ENCODE assay signal across 24 cellular contexts in the genomic region with DNA sequence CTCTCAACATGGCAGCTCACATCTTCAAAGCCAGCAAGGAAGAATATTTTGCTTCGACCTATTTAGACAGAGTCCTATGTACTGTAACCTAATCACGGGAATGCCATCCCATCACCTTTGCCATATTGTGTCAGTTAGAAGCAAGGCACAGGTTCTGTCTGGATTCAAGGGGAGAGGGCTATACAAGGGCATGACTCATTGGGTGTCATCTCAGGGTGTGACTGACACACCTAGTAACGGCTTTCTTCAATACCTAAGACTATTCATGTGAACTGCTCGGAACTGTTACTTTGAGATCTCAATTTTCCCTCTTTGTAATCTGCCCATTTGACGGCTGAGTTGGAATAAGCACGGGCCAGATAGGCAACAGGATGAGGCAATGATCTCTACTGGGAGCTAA.
DNase-seq lines count a peak whose midpoint lies in the region; ATAC-seq, FAIRE-seq and TF ChIP-seq lines count a peak whose summit lies in the region.
"Had no signal": no experiment of that assay in that cellular context is flagged by ENCODE, and none has a peak within 500 bp of the region (broad histone marks: within the 10 kb centered on the region; RNA-seq: fewer than 3 reads in every experiment).

No MANE protein-coding gene starts in this region.

- H4K20me1 ChIP-seq in H1 (replicated peaks in 1 of 2; ENCODE audit: control insufficient read depth in 1 of 2, insufficient read depth in 2 of 2, low read length in 2 of 2) (no peaks in the 10 kb centered on the region), PC-9 (ENCODE audit: insufficient read depth) (no peaks in the 10 kb centered on the region)
- H4K20me1 ChIP-seq: BLaER1 had no signal

- ATAC-seq in foreskin keratinocyte = peak; percentile 56
- ATAC-seq in lower lobe of right lung = no peak
- ATAC-seq: GM12878, HCT116 had no signal

- H2BK20ac ChIP-seq in H1 (ENCODE audit: low read length) = no peak overlapping the region

- H2BK15ac ChIP-seq in H1 (ENCODE audit: low read length) = no peak overlapping the region

- H3K36me3 ChIP-seq in H1 (ENCODE audit: control insufficient read depth in 2 of 4, insufficient read depth in 4 of 4, low read length in 3 of 4) = no peaks in the 10 kb centered on the region
- H3K36me3 ChIP-seq in PC-9 (ENCODE audit: low read depth) = no peaks in the 10 kb centered on the region
- H3K36me3 ChIP-seq in lower lobe of right lung = no peaks in the 10 kb centered on the region
- H3K36me3 ChIP-seq: BLaER1 had no signal

- DNase-seq in DMS53 (lab: John Stamatoyannopoulos, UW) = peak; percentile 9
- DNase-seq in DMS53 treated with DMSO at 0.1 percent for 48 hours (lab: John Stamatoyannopoulos, UW; ENCODE audit: unreplicated experiment) = no peak
- DNase-seq in LoVo (ENCODE audit: low spot score) = peak; percentile 7
- DNase-seq in H1 (ENCODE audit: low read depth in 1 of 2, low spot score in 2 of 2) = no peak
- DNase-seq in foreskin keratinocyte = peak; percentile 17 to 34
- no peak for DNase-seq in PC-9
- DNase-seq in lower lobe of right lung = no peak
- no peak for DNase-seq in activated naive CD4-positive, alpha-beta T cell treated with anti-CD3 and anti-CD28 coated beads, Interleukin-2, amount 10 ng/mL, durations not matched to agents 7 days and 5 days
- DNase-seq: CD4-positive, alpha-beta T cell; CD8-positive, alpha-beta memory T cell; DMS 273 treated with DMSO at 0.1 percent for 48 hours; EL; GDM1; GM23248; H9 had no signal

- no peaks in the 10 kb centered on the region for H3K4me1 Mint-ChIP-seq in activated naive CD4-positive, alpha-beta T cell treated with anti-CD3 and anti-CD28 coated beads, Interleukin-2, amount 10 ng/mL, durations not matched to agents 7 days and 5 days
- H3K4me1 Mint-ChIP-seq: B cell; CD8-positive, alpha-beta memory T cell; H9 had no signal

- FAIRE-seq in H1 (lab: Jason Lieb, UNC) = no peak
- FAIRE-seq: A204.1, D721Med, GM19239 had no signal

- H3K4me2 ChIP-seq in H1 (ENCODE audit: insufficient read depth in 1 of 2, low read depth in 2 of 2, low read length in 2 of 2) (no peak overlapping the region), PC-9 (no peak overlapping the region)
- H3K4me2 ChIP-seq: BLaER1 had no signal

- no TSS peak for BruUV-seq in PC-9 (replicated peaks; lab: Mats Ljungman, UMichigan)

- H3K27ac ChIP-seq in H1 (ENCODE audit: low read depth, low read length) (no peak overlapping the region), foreskin keratinocyte (peak overlapping the region; percentile 39), PC-9 (no peak overlapping the region), lower lobe of right lung (no peak overlapping the region)
- H3K27ac ChIP-seq: 22Rv1, BLaER1, C4-2B, GM23248 had no signal

- H3K4me3 ChIP-seq in H1 (ENCODE audit: extremely low read depth in 1 of 4, insufficient read depth in 2 of 4, low read depth in 3 of 4, low read length in 4 of 4) (no peak overlapping the region), PC-9 (no peak overlapping the region), lower lobe of right lung (no peak overlapping the region)
- H3K4me3 ChIP-seq: BLaER1, GM12878, GM23248 had no signal

- H3K4me1 ChIP-seq in H1 (replicated peaks in 1 of 4; ENCODE audit: control insufficient read depth in 3 of 4, insufficient read depth in 4 of 4, low read length in 3 of 4) (no peaks in the 10 kb centered on the region), foreskin keratinocyte (peaks cover 11% of the 10 kb centered on the region), PC-9 (replicated peaks; ENCODE audit: insufficient read depth) (no peaks in the 10 kb centered on the region), lower lobe of right lung (no peaks in the 10 kb centered on the region)
- H3K4me1 ChIP-seq: BLaER1 had no signal

- no peak overlapping the region for H3K18ac ChIP-seq in H1 (ENCODE audit: extremely low read depth, low read length)

- no peak overlapping the region for H2BK5ac ChIP-seq in H1 (ENCODE audit: low read depth, low read length)

- H2BK120ac ChIP-seq in H1 (replicated peaks; ENCODE audit: low read depth, low read length) = no peak overlapping the region

- H3K23ac ChIP-seq in H1 (ENCODE audit: insufficient read length) = no peak overlapping the region

- no peak overlapping the region for H4K5ac ChIP-seq in H1 (ENCODE audit: insufficient read length, low read depth, low read length)

- TF ChIP-seq POLR2A in H1 (IDR thresholded peaks at IDR 0.05; ENCODE audit: control extremely low read depth in 1 of 2, low read depth in 2 of 2, low read length in 2 of 2) = no peak

- 0 out of 2 replicates have a peak overlapping the region, but pooled peaks have one; percentile 3 for H2AFZ ChIP-seq in H1 (ENCODE audit: low read length)
- H2AFZ ChIP-seq in PC-9 = no peak overlapping the region
- H2AFZ ChIP-seq: GM23248 had no signal

- no peak overlapping the region for H3K4me3 Mint-ChIP-seq in activated naive CD4-positive, alpha-beta T cell treated with anti-CD3 and anti-CD28 coated beads, Interleukin-2, amount 10 ng/mL, durations not matched to agents 7 days and 5 days
- H3K4me3 Mint-ChIP-seq: B cell; CD4-positive, alpha-beta T cell; CD8-positive, alpha-beta memory T cell; H9 had no signal

- H3K9me3 ChIP-seq in H1 (ENCODE audit: insufficient read depth in 2 of 2, low read depth in 1 of 2, low read length in 1 of 2) (no peaks in the 10 kb centered on the region), PC-9 (ENCODE audit: insufficient read depth, low read depth) (no peaks in the 10 kb centered on the region), lower lobe of right lung (no peaks in the 10 kb centered on the region)
- H3K9me3 ChIP-seq: BLaER1 had no signal

- H3F3A ChIP-seq in PC-9 (ENCODE audit: insufficient read depth, low read depth) = no peaks in the 10 kb centered on the region

- H4K8ac ChIP-seq in H1 (ENCODE audit: extremely low read depth, insufficient read depth, low read length) = no peak overlapping the region

- TF ChIP-seq CTCF in H1 (IDR thresholded peaks at IDR 0.05; ENCODE audit: control extremely low read depth in 1 of 3, insufficient read depth in 1 of 3, low read depth in 1 of 3, low read length in 3 of 3) = no peak
- TF ChIP-seq CTCF in foreskin keratinocyte (conservative IDR thresholded peaks at IDR 0.05) = no peak
- TF ChIP-seq CTCF in PC-9 (conservative IDR thresholded peaks at IDR 0.05) = no peak
- no peak for TF ChIP-seq CTCF in lower lobe of right lung (IDR thresholded peaks at IDR 0.05)

- WGBS in H1 (ENCODE audit: extremely low coverage in 1 of 2, insufficient coverage in 1 of 2, insufficient read length in 1 of 2, insufficient replicate concordance in 2 of 2, low coverage in 1 of 2, low lambda C conversion rate in 2 of 2, missing lambda C conversion rate in 1 of 2), 2 experiments = 90% methylated on average over 6 of the region's 6 CpGs; no CpG with 5 or more reads in 1 of the 2 experiments

- H3K9ac ChIP-seq in H1 (replicated peaks in 1 of 4; ENCODE audit: extremely low read depth in 1 of 4, low read depth in 3 of 4, low read length in 3 of 4) = no peak overlapping the region; a peak in 1 of 7 replicates
- H3K9ac ChIP-seq: BLaER1, GM23248 had no signal

- H3K56ac ChIP-seq in H1 (replicated peaks; ENCODE audit: insufficient read length, low read depth, low read length) = no peak overlapping the region

- no peaks in the 10 kb centered on the region for H3K27me3 Mint-ChIP-seq in activated naive CD4-positive, alpha-beta T cell treated with anti-CD3 and anti-CD28 coated beads, Interleukin-2, amount 10 ng/mL, durations not matched to agents 7 days and 5 days
- H3K27me3 Mint-ChIP-seq: B cell; CD4-positive, alpha-beta T cell had no signal

- no peaks in the 10 kb centered on the region for H3K27me3 ChIP-seq in H1 (replicated peaks in 1 of 4; ENCODE audit: control insufficient read depth in 3 of 4, extremely low read depth in 1 of 4, insufficient read depth in 3 of 4, low read length in 3 of 4)
- no peaks in the 10 kb centered on the region for H3K27me3 ChIP-seq in foreskin keratinocyte
- no peaks in the 10 kb centered on the region for H3K27me3 ChIP-seq in PC-9 (ENCODE audit: insufficient read depth, low read depth)
- no peaks in the 10 kb centered on the region for H3K27me3 ChIP-seq in lower lobe of right lung (ENCODE audit: low read depth)
- H3K27me3 ChIP-seq: BLaER1 had no signal

- no peak overlapping the region for H3K27ac Mint-ChIP-seq in activated naive CD4-positive, alpha-beta T cell treated with anti-CD3 and anti-CD28 coated beads, Interleukin-2, amount 10 ng/mL, durations not matched to agents 7 days and 5 days
- H3K27ac Mint-ChIP-seq: B cell; CD4-positive, alpha-beta T cell; CD8-positive, alpha-beta memory T cell; H9 had no signal

- no peak overlapping the region for H3K14ac ChIP-seq in H1 (ENCODE audit: insufficient read length)

- H3K4ac ChIP-seq in H1 (replicated peaks; ENCODE audit: insufficient read length, low read depth, low read length) = no peak overlapping the region

- no peak for TF ChIP-seq EP300 in H1 (IDR thresholded peaks at IDR 0.05; ENCODE audit: borderline replicate concordance in 1 of 2, low read depth in 2 of 2, low read length in 2 of 2)

- H3K9me2 ChIP-seq in PC-9 (ENCODE audit: insufficient read depth) = no peaks in the 10 kb centered on the region

- no peak overlapping the region for H2BK12ac ChIP-seq in H1 (ENCODE audit: low read depth, low read length)

- H3K9me3 Mint-ChIP-seq in activated naive CD4-positive, alpha-beta T cell treated with anti-CD3 and anti-CD28 coated beads, Interleukin-2, amount 10 ng/mL, durations not matched to agents 7 days and 5 days = no peaks in the 10 kb centered on the region
- H3K9me3 Mint-ChIP-seq: H9 had no signal

- H3K79me1 ChIP-seq in H1 (ENCODE audit: low read depth, low read length) = no peaks in the 10 kb centered on the region

- H2AK5ac ChIP-seq in H1 (ENCODE audit: low read depth, low read length) = no peak overlapping the region

- H4K91ac ChIP-seq in H1 (replicated peaks; ENCODE audit: insufficient read length, low read length) = no peak overlapping the region

- intact Hi-C loops in PC-9 (cut with micrococcal nuclease; ENCODE audit: unreplicated experiment) (no loop called here), lower lobe of right lung (cut with DNase I) (no loop called here)

- H3K36me3 Mint-ChIP-seq in activated naive CD4-positive, alpha-beta T cell treated with anti-CD3 and anti-CD28 coated beads, Interleukin-2, amount 10 ng/mL, durations not matched to agents 7 days and 5 days = no peaks in the 10 kb centered on the region
- H3K36me3 Mint-ChIP-seq: CD8-positive, alpha-beta memory T cell had no signal

- no peaks in the 10 kb centered on the region for H3K79me2 ChIP-seq in H1 (ENCODE audit: control insufficient read depth in 1 of 2, insufficient read depth in 2 of 2, low read length in 2 of 2)
- H3K79me2 ChIP-seq in PC-9 (ENCODE audit: low read depth) = no peaks in the 10 kb centered on the region

- CTCF ChIA-PET in H1 (lab: Charles Lee; ENCODE audit: partially characterized antibody) (no interaction called here), PC-9 (lab: Charles Lee) (no interaction called here)
- CTCF ChIA-PET in activated naive CD4-positive, alpha-beta T cell treated with anti-CD3 and anti-CD28 coated beads, Interleukin-2, amount 10 ng/mL, durations not matched to agents 7 days and 5 days (lab: Charles Lee) = no interaction called here

- POLR2A ChIA-PET in H1 (lab: Charles Lee; ENCODE audit: partially characterized antibody) = no interaction called here
- POLR2A ChIA-PET in PC-9 (lab: Charles Lee; ENCODE audit: unreplicated experiment) = no interaction called here

- H3K23me2 ChIP-seq in H1 (ENCODE audit: low read depth, low read length) = no peaks in the 10 kb centered on the region

- no peak for TF ChIP-seq RAD21 in H1 (IDR thresholded peaks at IDR 0.05 in 1 of 2, conservative IDR thresholded peaks at IDR 0.05 in 1 of 2; ENCODE audit: low read depth in 2 of 2, low read length in 2 of 2)

Comparison
In these comparisons a context has a peak if more than half of its experiments do, and no peak if none do; other contexts are left out.
1. DNase-seq: peak in DMS53 (single experiment), LoVo (single experiment) and foreskin keratinocyte (2 of 2); none in DMS53 treated with DMSO at 0.1 percent for 48 hours (single experiment), H1 (0 of 2), PC-9 (0 of 2), lower lobe of right lung (single experiment) and activated naive CD4-positive, alpha-beta T cell treated with anti-CD3 and anti-CD28 coated beads, Interleukin-2, amount 10 ng/mL, durations not matched to agents 7 days and 5 days (single experiment).